12 cellular contexts compared by ENCODE assay signal in the genomic region with DNA sequence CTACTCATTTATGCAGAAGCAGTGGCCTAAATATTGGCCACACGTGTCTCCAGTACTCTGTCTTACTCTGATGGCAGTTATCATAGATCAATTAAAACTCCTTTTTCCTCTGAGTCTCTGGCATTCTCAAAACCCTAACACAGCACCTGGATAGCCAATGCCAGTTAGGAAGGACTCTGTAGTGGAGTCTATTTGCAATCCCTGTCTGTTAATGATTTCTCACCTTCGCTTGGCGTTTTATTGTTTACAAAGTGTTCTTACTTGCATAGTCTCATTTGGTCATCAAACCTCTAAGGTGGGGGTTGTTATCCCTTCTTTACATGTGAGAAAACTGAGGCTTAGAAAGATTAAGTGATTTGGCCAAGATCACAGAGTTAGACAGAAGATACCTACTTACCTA.
"Had no signal": no experiment of that assay in that cellular context is flagged by ENCODE, and none has a peak within 500 bp of the region (broad histone marks: within the 10 kb centered on the region; RNA-seq: fewer than 3 reads in every experiment).

No MANE protein-coding gene starts in this region.

- H3K9me3 ChIP-seq: ovary, thyroid gland, uterus had no signal

- ATAC-seq: heart left ventricle; stimulated activated memory B cell treated with anti-CD40 and anti-IgM and Interleukin-4, amounts not matched to agents 10 μg/mL and 1 μg/mL and 100 μg/mL, for 72 hours had no signal

- H3K36me3 ChIP-seq: heart left ventricle, ovary, thyroid gland, uterus had no signal

- H3K27me3 ChIP-seq: heart left ventricle, ovary, thyroid gland, uterus had no signal

- H3K4me3 ChIP-seq: heart left ventricle, ovary, thyroid gland, uterus had no signal

- H3K27ac ChIP-seq: ovary, thyroid gland, uterus had no signal

- H3K4me1 ChIP-seq: heart left ventricle, thyroid gland, uterus had no signal

- DNase-seq: activated CD4-positive, CD25-positive, alpha-beta regulatory T cell treated with anti-CD3 and anti-CD28 coated beads, Interleukin-2, amount 50 U/mL, for 72 hours; activated naive CD4-positive, alpha-beta T cell; activated T-cell treated with anti-CD3 and anti-CD28 coated beads for 4 hours; anterior cingulate cortex; cortex of kidney; effector CD8-positive, alpha-beta T cell; SW 1271; thyroid gland had no signal
